Comparison of ENCODE assay signal across 11 cellular contexts in genomic region chr15:73941044-73941443, GRCh38. TPM values are rescaled to one million over a fixed set of nuclear protein-coding genes. Genes with fewer than 3 reads are reported as not detected.
DNase-seq lines count a peak whose midpoint lies in the region; ATAC-seq, FAIRE-seq and TF ChIP-seq lines count a peak whose summit lies in the region.
"Had no signal": no experiment of that assay in that cellular context is flagged by ENCODE, and none has a peak within 500 bp of the region (broad histone marks: within the 10 kb centered on the region; RNA-seq: fewer than 3 reads in every experiment).

No MANE protein-coding gene starts in this region.

- no peaks in the 10 kb centered on the region for H3K36me3 Mint-ChIP-seq in T-helper 17 cell (ENCODE audit: low read depth)

- DNase-seq in GM04504 (ENCODE audit: low read depth) (peak; percentile 90), T-helper 17 cell (no peak), Right ventricle myocardium superior (peak; percentile 37), GM10248 (ENCODE audit: extremely low spot score) (no peak), GM12891 (ENCODE audit: insufficient read length, low spot score) (no peak), NCI-H774 (lab: John Stamatoyannopoulos, UW) (no peak), retina (no peak)
- DNase-seq: activated CD8-positive, alpha-beta memory T cell treated with anti-CD3 and anti-CD28 coated beads, Interleukin-2, amount 50 U/mL, for 4 hours; NCI-H1048; stimulated activated CD4-positive, alpha-beta T cell treated with anti-CD3 and anti-CD28 coated beads, Interleukin-4, amount 100 ng/mL, for 1 hour had no signal

- CTCF ChIA-PET in GM10248 (lab: Yijun Ruan, JAX), result interaction anchor here (0.6 to 1.2 kb wide), 3 partner anchors 32 to 67 kb away, joined by 3 to 4 read pairs (median 3); partner anchors contain the start of gene TBC1D21

- H3K4me3 Mint-ChIP-seq in T-helper 17 cell, result no peak overlapping the region

- H3K4me3 ChIP-seq in skeletal muscle tissue (ENCODE audit: low read length in 3 of 3), result no peak overlapping the region

- ATAC-seq in T-helper 17 cell, result no peak
- ATAC-seq in Right ventricle myocardium superior (ENCODE audit: poor library complexity), result peak; percentile 30

- peak overlapping the region; percentile 45 for H3K27ac ChIP-seq in skeletal muscle tissue (ENCODE audit: low read depth, low read length)

- intact Hi-C loops in Right ventricle myocardium superior (cut with DNase I), result no loop called here

- H3K36me3 ChIP-seq in skeletal muscle tissue (ENCODE audit: control insufficient read depth in 3 of 3, insufficient read depth in 3 of 3, low read length in 3 of 3), result peaks cover 0 to 2% (median 0%) of the 10 kb centered on the region in 3 donors

- H3K9me3 ChIP-seq in T-helper 17 cell (ENCODE audit: control insufficient read depth, low read length, poor library complexity, severe bottlenecking), result no peaks in the 10 kb centered on the region
- H3K9me3 ChIP-seq in skeletal muscle tissue (ENCODE audit: control insufficient read depth in 3 of 3, low read length in 3 of 3), result no peaks in the 10 kb centered on the region

- H3K27ac Mint-ChIP-seq in T-helper 17 cell, result peak overlapping the region; percentile 87

- H3K27me3 ChIP-seq in skeletal muscle tissue (ENCODE audit: control insufficient read depth in 3 of 3, insufficient read depth in 3 of 3, low read length in 3 of 3), result no peaks in the 10 kb centered on the region

- peak overlapping the region in 2 of 3 donors; percentile 14 to 45 for H3K9ac ChIP-seq in skeletal muscle tissue (ENCODE audit: low read depth in 1 of 3, low read length in 3 of 3)

- peaks cover 22% of the 10 kb centered on the region for H3K4me1 Mint-ChIP-seq in T-helper 17 cell

- POLR2A ChIA-PET in GM10248 (lab: Yijun Ruan, JAX), result no interaction called here

- no peak for TF ChIP-seq CTCF in GM10248 (IDR thresholded peaks at IDR 0.05; ENCODE audit: control extremely low read depth, extremely low read depth, low read depth, missing control alignments)

- FAIRE-seq in GM12891 (lab: Jason Lieb, UNC), result no peak

- TF ChIP-seq POLR2A in GM12891 (IDR thresholded peaks at IDR 0.05; ENCODE audit: low read depth, low read length), result no peak

- peaks cover 12 to 24% (median 13%) of the 10 kb centered on the region in 3 donors for H3K4me1 ChIP-seq in skeletal muscle tissue (ENCODE audit: control insufficient read depth in 3 of 3, insufficient read depth in 3 of 3, low read length in 3 of 3)

- H3K27me3 Mint-ChIP-seq in T-helper 17 cell, result no peaks in the 10 kb centered on the region

TF ChIP-seq in GM12891, 5 proteins besides CTCF, POLR2A, EP300 and RAD21:
- no peak for TF ChIP-seq POLR2AphosphoS5 (IDR thresholded peaks at IDR 0.05; ENCODE audit: low read depth, low read length)
- TF ChIP-seq TAF1 (IDR thresholded peaks at IDR 0.05; ENCODE audit: low read depth, low read length), result no peak
- TF ChIP-seq PAX5 (IDR thresholded peaks at IDR 0.05; ENCODE audit: insufficient read depth, low read length, severe bottlenecking), result no peak
- TF ChIP-seq SPI1 (IDR thresholded peaks at IDR 0.05; ENCODE audit: low read depth, low read length), result no peak
- no peak for TF ChIP-seq POU2F2 (IDR thresholded peaks at IDR 0.05; ENCODE audit: low read depth, low read length)

RNA-seq across cellular contexts. Expression of gene LOXL1, which starts 14.8 kb away (rescaled TPM):
- total RNA-seq in T-helper 17 cell (1 to 10 TPM; 2.9 to 8.4 TPM), Right ventricle myocardium superior (14.6 TPM), skeletal muscle tissue (7.8 TPM)
- polyA plus RNA-seq in GM12891 (2012; ENCODE audit: low read depth, missing spikeins), result not detected

RNA-seq across cellular contexts. Expression of gene STOML1, which starts 51.1 kb away (rescaled TPM):
- 1 to 10 TPM; 3.7 to 5.6 TPM for total RNA-seq in T-helper 17 cell
- total RNA-seq in Right ventricle myocardium superior, result 26.8 TPM
- total RNA-seq in skeletal muscle tissue, result 14.1 TPM
- 6.3 TPM for polyA plus RNA-seq in GM12891 (2012; ENCODE audit: low read depth, missing spikeins)

RNA-seq across cellular contexts. Expression of gene PML, which starts 53.5 kb away (rescaled TPM):
- 10 to 100 TPM; 47.6 to 52.6 TPM for total RNA-seq in T-helper 17 cell
- 18.2 TPM for total RNA-seq in Right ventricle myocardium superior
- 14.1 TPM for total RNA-seq in skeletal muscle tissue
- polyA plus RNA-seq in GM12891 (2012; ENCODE audit: low read depth, missing spikeins), result 47.9 TPM

Comparison
In these comparisons a context has a peak if more than half of its experiments do, and no peak if none do; other contexts are left out.
1. DNase-seq: peak in GM04504 (single experiment) and Right ventricle myocardium superior (single experiment); none in T-helper 17 cell (0 of 3), GM10248 (single experiment), GM12891 (single experiment), NCI-H774 (single experiment) and retina (single experiment).